Comparison of ENCODE assay signal across 22 cellular contexts in the genomic region with DNA sequence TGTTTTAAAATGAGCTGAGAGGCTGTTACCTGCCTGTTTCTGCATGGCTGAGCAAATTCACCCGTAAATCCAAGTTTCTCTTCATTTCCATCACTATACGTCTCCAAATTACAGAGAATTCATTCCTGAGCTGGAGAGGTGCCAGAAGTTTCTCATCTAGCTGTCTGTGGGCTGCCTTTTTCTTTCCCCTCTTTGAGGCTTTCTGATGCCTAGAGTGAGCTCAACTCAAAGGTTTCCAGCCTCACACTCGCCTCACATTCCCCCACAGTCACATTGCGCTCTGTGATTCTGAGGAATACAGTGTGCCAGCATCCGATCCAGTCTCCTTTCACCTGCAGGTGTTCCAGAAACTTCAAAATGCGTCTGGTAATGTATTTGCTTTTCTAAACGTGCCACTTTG. TPM values are rescaled to one million over a fixed set of nuclear protein-coding genes. Genes with fewer than 3 reads are reported as not detected.
DNase-seq lines count a peak whose midpoint lies in the region; ATAC-seq and TF ChIP-seq lines count a peak whose summit lies in the region.
"Had no signal": no experiment of that assay in that cellular context is flagged by ENCODE, and none has a peak within 500 bp of the region (broad histone marks: within the 10 kb centered on the region; RNA-seq: fewer than 3 reads in every experiment).

A gene (plus strand): TSS at position 244 of the 400 bp plus-strand sequence.

- no peaks in the 10 kb centered on the region for H3K4me1 Mint-ChIP-seq in nephron
- no peaks in the 10 kb centered on the region for H3K4me1 Mint-ChIP-seq in activated CD4-positive, alpha-beta T cell treated with anti-CD3 and anti-CD28 coated beads, Interleukin-2, amount 10 ng/mL, durations not matched to agents 24 days and 14 days
- H3K4me1 Mint-ChIP-seq: CD8-positive, alpha-beta memory T cell had no signal

- no peaks in the 10 kb centered on the region for H3K9me3 Mint-ChIP-seq in nephron
- no peaks in the 10 kb centered on the region for H3K9me3 Mint-ChIP-seq in activated CD4-positive, alpha-beta T cell treated with anti-CD3 and anti-CD28 coated beads, Interleukin-2, amount 10 ng/mL, durations not matched to agents 24 days and 14 days

- no peak for ATAC-seq in HG03565 (IDR thresholded peaks at IDR 0.05; ENCODE audit: unreplicated experiment)

- TF ChIP-seq CTCF in nephron (IDR thresholded peaks at IDR 0.05; ENCODE audit: unreplicated experiment in 3 of 3) = no peak

- intact Hi-C loops in activated CD4-positive, alpha-beta T cell treated with anti-CD3 and anti-CD28 coated beads, Interleukin-2, amount 10 ng/mL, durations not matched to agents 24 days and 14 days (cut with micrococcal nuclease) = no loop called here

- H3K27ac Mint-ChIP-seq in nephron = peak within 1 kb of the TSS; percentile 8 to 89 (median 49)
- H3K27ac Mint-ChIP-seq in activated CD4-positive, alpha-beta T cell treated with anti-CD3 and anti-CD28 coated beads, Interleukin-2, amount 10 ng/mL, durations not matched to agents 24 days and 14 days = no peak within 1 kb of the TSS
- H3K27ac Mint-ChIP-seq: CD8-positive, alpha-beta memory T cell; HFFc6 had no signal

- H3K27ac ChIP-seq in caudate nucleus (ENCODE audit: low read depth, low read length) = no peak within 1 kb of the TSS
- H3K27ac ChIP-seq: HL-60, SK-N-MC had no signal

- H3K36me3 Mint-ChIP-seq in nephron (ENCODE audit: low read depth) = no peaks in the 10 kb centered on the region
- no peaks in the 10 kb centered on the region for H3K36me3 Mint-ChIP-seq in activated CD4-positive, alpha-beta T cell treated with anti-CD3 and anti-CD28 coated beads, Interleukin-2, amount 10 ng/mL, durations not matched to agents 24 days and 14 days (ENCODE audit: low read depth)
- H3K36me3 Mint-ChIP-seq: CD8-positive, alpha-beta memory T cell had no signal

- H3K4me3 Mint-ChIP-seq in nephron = peak within 1 kb of the TSS; percentile 75 to 77 (median 76)
- H3K4me3 Mint-ChIP-seq in activated CD4-positive, alpha-beta T cell treated with anti-CD3 and anti-CD28 coated beads, Interleukin-2, amount 10 ng/mL, durations not matched to agents 24 days and 14 days = no peak within 1 kb of the TSS
- H3K4me3 Mint-ChIP-seq: CD8-positive, alpha-beta memory T cell; HFFc6 had no signal

- DNase-seq in NCI-H2227 treated with DMSO at 0.1 percent for 48 hours (lab: John Stamatoyannopoulos, UW) (peak; percentile 3), caudate nucleus (lab: John Stamatoyannopoulos, UW) (peak in 38 of 61 donors; percentile 1 to 80 (median 24)), superior temporal gyrus (ENCODE audit: extremely low spot score) (peak; percentile 30)
- DNase-seq in activated CD8-positive, alpha-beta memory T cell treated with anti-CD3 and anti-CD28 coated beads for 24 hours = no peak
- DNase-seq in activated CD4-positive, alpha-beta T cell treated with anti-CD3 and anti-CD28 coated beads, Interleukin-2, amount 10 ng/mL, durations not matched to agents 24 days and 14 days = no peak
- DNase-seq: ACHN; C1 segment of cervical spinal cord; CD8-positive, alpha-beta memory T cell; HFFc6; IMR-90; NCI-H1048; NCI-H146; NCI-H2029 treated with DMSO at 0.1 percent for 48 hours; NCI-H510A; NCI-H748 treated with DMSO at 0.1 percent for 48 hours; NK-92 treated with Interleukin-12 subunit alpha and Interleukin-12 subunit beta, amount 100 ng/mL, for 24 hours; SHP77 had no signal

- peaks cover 5% of the 10 kb centered on the region for H3K27me3 Mint-ChIP-seq in nephron (ENCODE audit: low read depth)
- no peaks in the 10 kb centered on the region for H3K27me3 Mint-ChIP-seq in activated CD4-positive, alpha-beta T cell treated with anti-CD3 and anti-CD28 coated beads, Interleukin-2, amount 10 ng/mL, durations not matched to agents 24 days and 14 days

RNA-seq across cellular contexts. Expression of the gene that starts here (rescaled TPM):
- not detected in 2 replicates for total RNA-seq in activated CD4-positive, alpha-beta T cell treated with anti-CD3 and anti-CD28 coated beads, Interleukin-2, amount 10 ng/mL, durations not matched to agents 24 days and 14 days
- total RNA-seq: CD8-positive, alpha-beta memory T cell; HFFc6; IMR-90; MCF 10A had no signal

Comparison
In these comparisons a context has a peak if more than half of its experiments do, and no peak if none do; other contexts are left out.
1. DNase-seq: peak in NCI-H2227 treated with DMSO at 0.1 percent for 48 hours (single experiment), caudate nucleus (38 of 61) and superior temporal gyrus (single experiment); none in activated CD8-positive, alpha-beta memory T cell treated with anti-CD3 and anti-CD28 coated beads for 24 hours (single experiment) and activated CD4-positive, alpha-beta T cell treated with anti-CD3 and anti-CD28 coated beads, Interleukin-2, amount 10 ng/mL, durations not matched to agents 24 days and 14 days (single experiment).